ENCODE assay signal across 21 cellular contexts in genomic region chr5:147979761-147980160, GRCh38.
"Had no signal": no experiment of that assay in that cellular context is flagged by ENCODE, and none has a peak within 500 bp of the region (broad histone marks: within the 10 kb centered on the region; RNA-seq: fewer than 3 reads in every experiment).

No MANE protein-coding gene starts in this region.

- H3K27me3 ChIP-seq: SJCRH30 had no signal

- H3K9me3 Mint-ChIP-seq: IgD-negative memory B cell had no signal

- H3K27ac Mint-ChIP-seq: IgD-negative memory B cell had no signal

- H3K27ac ChIP-seq: HL-60, KMS-11, SJCRH30 had no signal

- H3K4me1 Mint-ChIP-seq: IgD-negative memory B cell had no signal

- H3K27me3 Mint-ChIP-seq: IgD-negative memory B cell had no signal

- H3K36me3 Mint-ChIP-seq: IgD-negative memory B cell had no signal

- ATAC-seq: K562, Right ventricle myocardium inferior, SK-N-SH treated with all-trans-retinoic acid at 6 μM for 48 hours had no signal

- H3K9me3 ChIP-seq: SJCRH30 had no signal

- H3K4me1 ChIP-seq: SJCRH30 had no signal

- H3K36me3 ChIP-seq: SJCRH30 had no signal

- H3K4me3 ChIP-seq: K562, SJCRH30 had no signal

- DNase-seq: Kasumi-1, NCI-H1092, NCI-H1105 treated with DMSO at 0.1 percent for 48 hours, NCI-H1417 treated with DMSO at 0.1 percent for 48 hours, NCI-H146, NCI-H1694 treated with DMSO at 0.1 percent for 48 hours, NCI-H1930, NCI-H2081, NCI-H2107, NCI-H524, NCI-H526 treated with DMSO at 0.1 percent for 48 hours, NCI-H748 treated with DMSO at 0.1 percent for 48 hours, RPMI8226, SHP77 treated with DMSO at 0.1 percent for 48 hours had no signal

- H3K4me3 Mint-ChIP-seq: IgD-negative memory B cell had no signal
